In the genomic region with DNA sequence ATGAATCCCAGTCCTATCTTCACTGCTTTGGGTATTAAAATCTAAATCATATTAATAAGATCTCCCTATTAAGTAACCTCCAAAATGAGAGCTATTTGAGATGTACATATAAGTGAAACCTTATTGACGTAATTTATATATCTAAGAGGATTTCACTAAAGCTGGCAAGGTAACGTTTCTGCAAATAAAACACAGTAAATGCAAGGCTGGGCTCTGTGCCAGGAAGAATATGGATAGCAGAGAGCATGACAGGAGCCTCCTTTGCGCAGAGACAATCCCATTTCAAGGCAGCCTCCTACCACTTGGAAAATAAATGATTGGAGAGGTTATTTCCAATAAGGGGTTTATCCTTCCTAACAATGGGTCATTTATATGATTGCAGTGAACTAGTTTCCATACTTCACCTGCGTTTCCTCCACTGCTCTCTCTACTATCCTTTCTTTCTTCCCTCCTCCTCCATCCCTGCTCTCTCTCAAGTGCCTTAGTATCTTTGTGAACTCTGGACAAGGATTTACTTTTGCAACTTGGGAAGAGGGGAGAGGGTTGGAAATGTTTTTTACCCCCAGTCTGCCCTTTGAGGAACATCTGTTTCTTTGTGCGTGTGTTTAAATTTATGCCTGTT, we compare ENCODE assay signal across 1 cellular context.
TF ChIP-seq lines count a peak whose summit lies in the region.

No MANE protein-coding gene starts in this region.

TF ChIP-seq in HEK293, 187 proteins besides CTCF, POLR2A, EP300 and RAD21 (continued from another document):
- TF ChIP-seq, protein P1, sequence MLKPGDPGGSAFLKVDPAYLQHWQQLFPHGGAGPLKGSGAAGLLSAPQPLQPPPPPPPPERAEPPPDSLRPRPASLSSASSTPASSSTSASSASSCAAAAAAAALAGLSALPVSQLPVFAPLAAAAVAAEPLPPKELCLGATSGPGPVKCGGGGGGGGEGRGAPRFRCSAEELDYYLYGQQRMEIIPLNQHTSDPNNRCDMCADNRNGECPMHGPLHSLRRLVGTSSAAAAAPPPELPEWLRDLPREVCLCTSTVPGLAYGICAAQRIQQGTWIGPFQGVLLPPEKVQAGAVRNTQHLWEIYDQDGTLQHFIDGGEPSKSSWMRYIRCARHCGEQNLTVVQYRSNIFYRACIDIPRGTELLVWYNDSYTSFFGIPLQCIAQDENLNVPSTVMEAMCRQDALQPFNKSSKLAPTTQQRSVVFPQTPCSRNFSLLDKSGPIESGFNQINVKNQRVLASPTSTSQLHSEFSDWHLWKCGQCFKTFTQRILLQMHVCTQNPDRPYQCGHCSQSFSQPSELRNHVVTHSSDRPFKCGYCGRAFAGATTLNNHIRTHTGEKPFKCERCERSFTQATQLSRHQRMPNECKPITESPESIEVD (tag by site-specific recombination; IDR thresholded peaks at IDR 0.05): peak; percentile 32; the same call in 1 of the 2 replicates
- TF ChIP-seq, protein P2, sequence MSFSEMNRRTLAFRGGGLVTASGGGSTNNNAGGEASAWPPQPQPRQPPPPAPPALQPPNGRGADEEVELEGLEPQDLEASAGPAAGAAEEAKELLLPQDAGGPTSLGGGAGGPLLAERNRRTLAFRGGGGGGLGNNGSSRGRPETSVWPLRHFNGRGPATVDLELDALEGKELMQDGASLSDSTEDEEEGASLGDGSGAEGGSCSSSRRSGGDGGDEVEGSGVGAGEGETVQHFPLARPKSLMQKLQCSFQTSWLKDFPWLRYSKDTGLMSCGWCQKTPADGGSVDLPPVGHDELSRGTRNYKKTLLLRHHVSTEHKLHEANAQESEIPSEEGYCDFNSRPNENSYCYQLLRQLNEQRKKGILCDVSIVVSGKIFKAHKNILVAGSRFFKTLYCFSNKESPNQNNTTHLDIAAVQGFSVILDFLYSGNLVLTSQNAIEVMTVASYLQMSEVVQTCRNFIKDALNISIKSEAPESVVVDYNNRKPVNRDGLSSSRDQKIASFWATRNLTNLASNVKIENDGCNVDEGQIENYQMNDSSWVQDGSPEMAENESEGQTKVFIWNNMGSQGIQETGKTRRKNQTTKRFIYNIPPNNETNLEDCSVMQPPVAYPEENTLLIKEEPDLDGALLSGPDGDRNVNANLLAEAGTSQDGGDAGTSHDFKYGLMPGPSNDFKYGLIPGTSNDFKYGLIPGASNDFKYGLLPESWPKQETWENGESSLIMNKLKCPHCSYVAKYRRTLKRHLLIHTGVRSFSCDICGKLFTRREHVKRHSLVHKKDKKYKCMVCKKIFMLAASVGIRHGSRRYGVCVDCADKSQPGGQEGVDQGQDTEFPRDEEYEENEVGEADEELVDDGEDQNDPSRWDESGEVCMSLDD (tag by site-specific recombination; IDR thresholded peaks at IDR 0.05): no peak
- TF ChIP-seq ZBTB7A (tag by site-specific recombination; IDR thresholded peaks at IDR 0.05; ENCODE audit: low read depth) (no peak), ZNF501 (tag by site-specific recombination; IDR thresholded peaks at IDR 0.05) (peak; percentile 34; the same call in 1 of the 2 replicates), GLIS1 (tag by site-specific recombination; IDR thresholded peaks at IDR 0.05) (no peak), ZNF404 (tag by site-specific recombination; IDR thresholded peaks at IDR 0.05) (no peak), TRIM28 (IDR thresholded peaks at IDR 0.05; ENCODE audit: borderline replicate concordance, low read length) (peak; percentile 86), SETDB1 (IDR thresholded peaks at IDR 0.05; ENCODE audit: insufficient read length, low read length) (no peak), FEZF1 (tag by site-specific recombination; IDR thresholded peaks at IDR 0.05) (no peak), ZNF544 (tag by site-specific recombination; IDR thresholded peaks at IDR 0.05) (no peak), ZNF2 (tag by site-specific recombination; IDR thresholded peaks at IDR 0.05) (peak; percentile 25; the same call in 1 of the 2 replicates)
- TF ChIP-seq, protein P3, sequence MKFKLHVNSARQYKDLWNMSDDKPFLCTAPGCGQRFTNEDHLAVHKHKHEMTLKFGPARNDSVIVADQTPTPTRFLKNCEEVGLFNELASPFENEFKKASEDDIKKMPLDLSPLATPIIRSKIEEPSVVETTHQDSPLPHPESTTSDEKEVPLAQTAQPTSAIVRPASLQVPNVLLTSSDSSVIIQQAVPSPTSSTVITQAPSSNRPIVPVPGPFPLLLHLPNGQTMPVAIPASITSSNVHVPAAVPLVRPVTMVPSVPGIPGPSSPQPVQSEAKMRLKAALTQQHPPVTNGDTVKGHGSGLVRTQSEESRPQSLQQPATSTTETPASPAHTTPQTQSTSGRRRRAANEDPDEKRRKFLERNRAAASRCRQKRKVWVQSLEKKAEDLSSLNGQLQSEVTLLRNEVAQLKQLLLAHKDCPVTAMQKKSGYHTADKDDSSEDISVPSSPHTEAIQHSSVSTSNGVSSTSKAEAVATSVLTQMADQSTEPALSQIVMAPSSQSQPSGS (tag by site-specific recombination; IDR thresholded peaks at IDR 0.05; ENCODE audit: low read depth): 0 out of 2 replicates have a peak, but pooled peaks have one; percentile 15
- TF ChIP-seq, protein P4, sequence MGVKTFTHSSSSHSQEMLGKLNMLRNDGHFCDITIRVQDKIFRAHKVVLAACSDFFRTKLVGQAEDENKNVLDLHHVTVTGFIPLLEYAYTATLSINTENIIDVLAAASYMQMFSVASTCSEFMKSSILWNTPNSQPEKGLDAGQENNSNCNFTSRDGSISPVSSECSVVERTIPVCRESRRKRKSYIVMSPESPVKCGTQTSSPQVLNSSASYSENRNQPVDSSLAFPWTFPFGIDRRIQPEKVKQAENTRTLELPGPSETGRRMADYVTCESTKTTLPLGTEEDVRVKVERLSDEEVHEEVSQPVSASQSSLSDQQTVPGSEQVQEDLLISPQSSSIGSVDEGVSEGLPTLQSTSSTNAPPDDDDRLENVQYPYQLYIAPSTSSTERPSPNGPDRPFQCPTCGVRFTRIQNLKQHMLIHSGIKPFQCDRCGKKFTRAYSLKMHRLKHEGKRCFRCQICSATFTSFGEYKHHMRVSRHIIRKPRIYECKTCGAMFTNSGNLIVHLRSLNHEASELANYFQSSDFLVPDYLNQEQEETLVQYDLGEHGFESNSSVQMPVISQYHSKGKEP (tag by site-specific recombination; IDR thresholded peaks at IDR 0.05): peak; percentile 76
- TF ChIP-seq, protein P5, sequence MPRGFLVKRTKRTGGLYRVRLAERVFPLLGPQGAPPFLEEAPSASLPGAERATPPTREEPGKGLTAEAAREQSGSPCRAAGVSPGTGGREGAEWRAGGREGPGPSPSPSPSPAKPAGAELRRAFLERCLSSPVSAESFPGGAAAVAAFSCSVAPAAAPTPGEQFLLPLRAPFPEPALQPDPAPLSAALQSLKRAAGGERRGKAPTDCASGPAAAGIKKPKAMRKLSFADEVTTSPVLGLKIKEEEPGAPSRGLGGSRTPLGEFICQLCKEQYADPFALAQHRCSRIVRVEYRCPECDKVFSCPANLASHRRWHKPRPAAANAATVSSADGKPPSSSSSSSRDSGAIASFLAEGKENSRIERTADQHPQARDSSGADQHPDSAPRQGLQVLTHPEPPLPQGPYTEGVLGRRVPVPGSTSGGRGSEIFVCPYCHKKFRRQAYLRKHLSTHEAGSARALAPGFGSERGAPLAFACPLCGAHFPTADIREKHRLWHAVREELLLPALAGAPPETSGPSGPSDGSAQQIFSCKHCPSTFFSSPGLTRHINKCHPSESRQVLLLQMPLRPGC (tag by site-specific recombination; IDR thresholded peaks at IDR 0.05): no peak
